8 cellular contexts compared by ENCODE assay signal in the genomic region with DNA sequence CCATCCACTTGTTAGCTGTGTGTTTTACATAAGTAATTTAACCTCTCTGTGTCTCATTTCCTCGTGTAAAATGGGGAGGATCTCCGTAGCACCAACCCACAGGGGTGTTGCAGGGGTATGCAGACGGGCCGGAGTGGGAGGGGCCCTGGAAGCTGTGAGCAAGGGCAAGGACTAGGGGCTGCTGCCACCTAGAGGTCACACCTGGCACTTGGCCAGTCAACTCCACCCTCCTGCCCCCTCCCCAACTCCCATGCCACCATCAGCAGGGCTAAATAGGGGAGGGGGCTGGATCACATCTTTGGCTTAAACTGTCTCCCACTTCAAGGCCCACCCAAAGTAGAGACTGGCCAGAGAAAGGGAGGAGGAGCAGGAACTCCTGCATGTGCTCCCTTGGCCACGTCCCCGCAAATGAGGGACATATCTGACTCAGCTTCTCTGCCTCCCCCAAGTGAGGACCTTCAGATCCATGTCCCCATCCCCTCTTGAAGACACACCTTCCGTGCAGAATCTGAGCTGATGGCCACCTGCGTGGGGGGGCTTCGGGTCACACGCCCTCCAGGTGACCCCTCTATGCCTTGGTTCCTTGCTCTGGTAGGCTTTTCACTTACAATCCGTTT. TPM values are rescaled to one million over a fixed set of nuclear protein-coding genes. Genes with fewer than 3 reads are reported as not detected.
DNase-seq lines count a peak whose midpoint lies in the region; ATAC-seq, FAIRE-seq and TF ChIP-seq lines count a peak whose summit lies in the region.

No MANE protein-coding gene starts in this region.

- H3K9ac ChIP-seq in GM12878 (ENCODE audit: control insufficient read depth, insufficient read depth, low read length) = no peak overlapping the region

- TF ChIP-seq RAD21 in GM12878 (IDR thresholded peaks at IDR 0.05; ENCODE audit: insufficient read depth, low read depth, low read length) = peak; percentile 73

- H3K4me3 ChIP-seq in GM12878 = no peak overlapping the region

- intact Hi-C loops in GM12878 (cut with micrococcal nuclease; ENCODE audit: unreplicated experiment) = loop anchor here (1.0 kb wide), 2 partner anchors 17 to 59 kb away; no protein-coding TSS in a partner anchor

- in situ Hi-C loops in GM12878 (cut with MboI) = no loop called here

- DNase-seq in AG20443 (ENCODE audit: low spot score) = peak; percentile 61
- DNase-seq in GM19238 (ENCODE audit: insufficient read length, low spot score) = peak; percentile 91
- peak; percentile 41 for DNase-seq in NCI-H1105 treated with DMSO at 0.1 percent for 48 hours (lab: John Stamatoyannopoulos, UW)
- DNase-seq in UCSD-AML1 (lab: John Stamatoyannopoulos, UW; ENCODE audit: unreplicated experiment) = peak; percentile 85
- no peak for DNase-seq in GM12878 (ENCODE audit: low read depth, low spot score)
- peak; percentile 89 for DNase-seq in islet precursor cell
- peak; percentile 59 to 79 for DNase-seq in stimulated activated CD4-positive, alpha-beta T cell treated with anti-CD3 and anti-CD28 coated beads, Interleukin-15, amount 100 ng/mL, for 48 hours (ENCODE audit: low read depth in 2 of 2)

- H4K20me1 ChIP-seq in GM12878 (ENCODE audit: control insufficient read depth, insufficient read depth) = no peaks in the 10 kb centered on the region

- peaks cover 9% of the 10 kb centered on the region for H3K4me1 ChIP-seq in GM12878 (ENCODE audit: control insufficient read depth, insufficient read depth, low read length)

- peak; percentile 90 to 95 (median 92) for TF ChIP-seq CTCF in GM12878 (IDR thresholded peaks at IDR 0.05 in 2 of 3, conservative IDR thresholded peaks at IDR 0.05 in 1 of 3; ENCODE audit: control insufficient read depth in 2 of 3, extremely low read depth in 1 of 3, insufficient read depth in 1 of 3, low read depth in 3 of 3, low read length in 3 of 3)

- FAIRE-seq in GM12878 (lab: Jason Lieb, UNC) = peak; percentile 66

- ATAC-seq in GM12878 (peak; percentile 94), esophagus mucosa (no peak)

- H3K4me2 ChIP-seq in GM12878 (ENCODE audit: control insufficient read depth, insufficient read depth) = no peak overlapping the region; the same call in 1 of the 2 replicates

- no peak for TF ChIP-seq POLR2A in GM12878 (IDR thresholded peaks at IDR 0.05; ENCODE audit: low read depth, low read length)

- POLR2A ChIA-PET in GM12878 (lab: Charles Lee) = interaction anchor here (1.2 kb wide), 1 partner anchor 18 kb away, joined by 4 read pairs; no protein-coding TSS in a partner anchor

- RAD21 ChIA-PET in GM12878 (lab: Charles Lee; ENCODE audit: unreplicated experiment) = interaction anchor here (0.8 to 4.7 kb wide), 19 partner anchors 9 to 182 kb away, joined by 3 to 93 read pairs (median 4); a partner anchor contains a TSS

- H3K27ac ChIP-seq in GM12878 (ENCODE audit: control insufficient read depth, insufficient read depth) = no peak overlapping the region

- no peak overlapping the region for H2AFZ ChIP-seq in GM12878 (ENCODE audit: control insufficient read depth, low read depth, low read length)

- no peaks in the 10 kb centered on the region for H3K9me3 ChIP-seq in GM12878 (replicated peaks; ENCODE audit: control insufficient read depth, insufficient read depth, low read length)

- H3K79me2 ChIP-seq in GM12878 (ENCODE audit: control insufficient read depth, insufficient read depth, low read length) = no peaks in the 10 kb centered on the region

- no peak for TF ChIP-seq EP300 in GM12878 (IDR thresholded peaks at IDR 0.05; ENCODE audit: borderline replicate concordance in 1 of 2, control insufficient read depth in 1 of 2, low read depth in 2 of 2, low read length in 2 of 2)

- CTCF ChIA-PET in GM12878 (lab: Yijun Ruan, JAX) = interaction anchor here (0.5 to 13.7 kb wide), 43 partner anchors 10 to 550 kb away, joined by 3 to 336 read pairs (median 4); a partner anchor contains a TSS

- H3K36me3 ChIP-seq in GM12878 (ENCODE audit: control insufficient read depth in 2 of 2, insufficient read depth in 2 of 2, low read length in 1 of 2) = no peaks in the 10 kb centered on the region

- H3K27me3 ChIP-seq in GM12878 (replicated peaks in 1 of 2; ENCODE audit: control insufficient read depth in 2 of 2, insufficient read depth in 2 of 2, low read length in 1 of 2) = no peaks in the 10 kb centered on the region; a peak in 1 of 4 replicates

- no TSS peak for BruUV-seq in GM12878 (replicated peaks; lab: Mats Ljungman, UMichigan)

- SMC1A ChIA-PET in GM12878 (lab: Charles Lee; ENCODE audit: uncharacterized antibody, unreplicated experiment) = interaction anchor here (2.5 to 4.6 kb wide), 6 partner anchors 11 to 121 kb away, joined by 10 to 58 read pairs (median 21); a partner anchor contains a TSS

- WGBS in GM12878 (ENCODE audit: insufficient coverage, insufficient replicate concordance, low lambda C conversion rate, missing lambda C conversion rate) = 31% methylated on average over 11 of the region's 11 CpGs

RNA-seq across cellular contexts. Expression of a gene that starts 2.6 kb away (rescaled TPM):
- not detected in 2 replicates for total RNA-seq in GM12878 (2013; cell fraction: nucleolus; rRNA removed)
- total RNA-seq in GM12878 (2014; rRNA removed) (not detected in 2 replicates), GM12878 (2014; rRNA removed; fragmentation: Illumina TruSeq; extraction: Trizol) (0.04 and 0.05 TPM in 2 replicates), GM12878 (2021) (0.08 and 0.19 TPM in 2 replicates), esophagus mucosa (21.3 TPM)
- polyA plus RNA-seq in GM12878 (2011; ENCODE audit: low read depth) = not detected
- polyA plus RNA-seq in GM12878 (2011; rRNA removed) (not detected in 2 replicates), GM12878 (2014; fragmentation: Illumina TruSeq; extraction: Trizol) (0.01 and 0.11 TPM in 2 replicates), GM12878 (2014; fragmentation: Nextera tagmentation; extraction: Ambion mirVana) (under 1 TPM in 1 of 2 experiments, not detected in 1; 0.02 TPM), GM12878 (2014; rRNA removed) (0.05 TPM in 1 of 2 replicates, not detected in the other), GM12878 (2016; fragmentation: Nextera tagmentation; extraction: Ambion mirVana) (not detected)
- not detected in 2 replicates for polyA plus RNA-seq in GM12878 (2011; cell fraction: cytosol; rRNA removed)
- 0.01 TPM in 1 of 2 replicates, not detected in the other for polyA plus RNA-seq in GM12878 (2011; cell fraction: nucleus; rRNA removed)
- polyA plus RNA-seq in GM12878 (2012) = 0.06 and 0.07 TPM in 2 replicates
- polyA minus RNA-seq in GM12878 (2011; rRNA and poly(A)+ RNA removed) = not detected in 2 replicates
- not detected in 2 replicates for polyA minus RNA-seq in GM12878 (2011; cell fraction: cytosol; rRNA and poly(A)+ RNA removed)
- not detected in 2 replicates for polyA minus RNA-seq in GM12878 (2011; cell fraction: nucleus; rRNA and poly(A)+ RNA removed)

RNA-seq across cellular contexts. Expression of a gene that starts 12.7 kb away (rescaled TPM):
- total RNA-seq in GM12878 (2013; cell fraction: nucleolus; rRNA removed) = not detected in 2 replicates
- not detected in 2 replicates for total RNA-seq in GM12878 (2014; rRNA removed)
- not detected in 2 replicates for total RNA-seq in GM12878 (2014; rRNA removed; fragmentation: Illumina TruSeq; extraction: Trizol)
- not detected in 2 replicates for total RNA-seq in GM12878 (2021)
- polyA plus RNA-seq in GM12878 (2011; ENCODE audit: low read depth) = not detected
- not detected in 2 replicates for polyA plus RNA-seq in GM12878 (2011; rRNA removed)
- polyA plus RNA-seq in GM12878 (2011; cell fraction: cytosol; rRNA removed) = not detected in 2 replicates
- not detected in 2 replicates for polyA plus RNA-seq in GM12878 (2011; cell fraction: nucleus; rRNA removed)
- polyA plus RNA-seq in GM12878 (2012) = not detected in 2 replicates
- polyA plus RNA-seq in GM12878 (2014; fragmentation: Illumina TruSeq; extraction: Trizol) = not detected in 2 replicates
- not detected for polyA plus RNA-seq in GM12878 (2014; fragmentation: Nextera tagmentation; extraction: Ambion mirVana)
- polyA plus RNA-seq in GM12878 (2014; rRNA removed) = not detected in 2 replicates
- polyA plus RNA-seq in GM12878 (2016; fragmentation: Nextera tagmentation; extraction: Ambion mirVana) = not detected
- not detected in 2 replicates for polyA minus RNA-seq in GM12878 (2011; rRNA and poly(A)+ RNA removed)
- not detected in 2 replicates for polyA minus RNA-seq in GM12878 (2011; cell fraction: cytosol; rRNA and poly(A)+ RNA removed)
- not detected in 2 replicates for polyA minus RNA-seq in GM12878 (2011; cell fraction: nucleus; rRNA and poly(A)+ RNA removed)
- total RNA-seq in esophagus mucosa = not detected

RNA-seq across cellular contexts. Expression of a gene that starts 14.7 kb away (rescaled TPM):
- total RNA-seq in GM12878 (2013; cell fraction: nucleolus; rRNA removed) = 2.6 and 3.5 TPM in 2 replicates
- total RNA-seq in GM12878 (2014; rRNA removed) (3.8 and 5.0 TPM in 2 replicates), GM12878 (2014; rRNA removed; fragmentation: Illumina TruSeq; extraction: Trizol) (3.9 and 5.2 TPM in 2 replicates), GM12878 (2021) (5.2 and 8.1 TPM in 2 replicates), esophagus mucosa (7.1 TPM)
- polyA plus RNA-seq in GM12878 (2011; ENCODE audit: low read depth) = 2.1 TPM
- polyA plus RNA-seq in GM12878 (2011; rRNA removed) (4.0 and 4.2 TPM in 2 replicates), GM12878 (2014; fragmentation: Illumina TruSeq; extraction: Trizol) (3.9 and 5.9 TPM in 2 replicates), GM12878 (2014; fragmentation: Nextera tagmentation; extraction: Ambion mirVana) (1 to 10 TPM; 2.0 to 2.4 TPM), GM12878 (2014; rRNA removed) (3.0 and 4.2 TPM in 2 replicates), GM12878 (2016; fragmentation: Nextera tagmentation; extraction: Ambion mirVana) (1 to 10 TPM in 1 of 2 experiments, under 1 TPM in 1; 0.75 to 1.2 TPM)
- 1.9 and 2.6 TPM in 2 replicates for polyA plus RNA-seq in GM12878 (2011; cell fraction: cytosol; rRNA removed)
- 2.5 and 3.4 TPM in 2 replicates for polyA plus RNA-seq in GM12878 (2011; cell fraction: nucleus; rRNA removed)
- 3.1 and 3.9 TPM in 2 replicates for polyA plus RNA-seq in GM12878 (2012)
- polyA minus RNA-seq in GM12878 (2011; rRNA and poly(A)+ RNA removed) = 1.3 and 1.9 TPM in 2 replicates
- polyA minus RNA-seq in GM12878 (2011; cell fraction: cytosol; rRNA and poly(A)+ RNA removed) = 0.62 and 0.80 TPM in 2 replicates
- 1.2 and 1.5 TPM in 2 replicates for polyA minus RNA-seq in GM12878 (2011; cell fraction: nucleus; rRNA and poly(A)+ RNA removed)

RNA-seq across cellular contexts. Expression of a gene that starts 19.9 kb away (rescaled TPM):
- total RNA-seq in GM12878 (2013; cell fraction: nucleolus; rRNA removed) = not detected in 2 replicates
- total RNA-seq in GM12878 (2014; rRNA removed) (not detected in 2 replicates), GM12878 (2014; rRNA removed; fragmentation: Illumina TruSeq; extraction: Trizol) (not detected in 2 replicates), GM12878 (2021) (not detected in 2 replicates), esophagus mucosa (0.28 TPM)
- 0.01 TPM for polyA plus RNA-seq in GM12878 (2011; ENCODE audit: low read depth)
- polyA plus RNA-seq in GM12878 (2011; rRNA removed) (not detected in 2 replicates), GM12878 (2014; fragmentation: Illumina TruSeq; extraction: Trizol) (0.03 TPM in 1 of 2 replicates, not detected in the other), GM12878 (2014; fragmentation: Nextera tagmentation; extraction: Ambion mirVana) (under 1 TPM; under 0.01 to 0.20 TPM), GM12878 (2014; rRNA removed) (0.01 TPM in 1 of 2 replicates, not detected in the other), GM12878 (2016; fragmentation: Nextera tagmentation; extraction: Ambion mirVana) (under 1 TPM in 1 of 2 experiments, not detected in 1; 0.12 TPM)
- polyA plus RNA-seq in GM12878 (2011; cell fraction: cytosol; rRNA removed) = not detected in 2 replicates
- polyA plus RNA-seq in GM12878 (2011; cell fraction: nucleus; rRNA removed) = 0.01 TPM in 1 of 2 replicates, not detected in the other
- polyA plus RNA-seq in GM12878 (2012) = 0.01 and 0.25 TPM in 2 replicates
- under 0.01 TPM in 1 of 2 replicates, not detected in the other for polyA minus RNA-seq in GM12878 (2011; rRNA and poly(A)+ RNA removed)
- polyA minus RNA-seq in GM12878 (2011; cell fraction: cytosol; rRNA and poly(A)+ RNA removed) = not detected in 2 replicates
- polyA minus RNA-seq in GM12878 (2011; cell fraction: nucleus; rRNA and poly(A)+ RNA removed) = not detected in 2 replicates

RNA-seq across cellular contexts. Expression of a gene that starts 30.4 kb away (rescaled TPM):
- total RNA-seq in GM12878 (2013; cell fraction: nucleolus; rRNA removed) = 14.1 and 15.6 TPM in 2 replicates
- total RNA-seq in GM12878 (2014; rRNA removed) (18.5 and 25.2 TPM in 2 replicates), GM12878 (2014; rRNA removed; fragmentation: Illumina TruSeq; extraction: Trizol) (13.2 and 13.9 TPM in 2 replicates), GM12878 (2021) (33.8 and 39.4 TPM in 2 replicates), esophagus mucosa (4.2 TPM)
- 8.1 TPM for polyA plus RNA-seq in GM12878 (2011; ENCODE audit: low read depth)
- polyA plus RNA-seq in GM12878 (2011; rRNA removed) (0.88 and 1.2 TPM in 2 replicates), GM12878 (2014; fragmentation: Illumina TruSeq; extraction: Trizol) (17.4 and 24.7 TPM in 2 replicates), GM12878 (2014; fragmentation: Nextera tagmentation; extraction: Ambion mirVana) (1 to 10 TPM; 1.3 to 2.4 TPM), GM12878 (2014; rRNA removed) (32.6 and 34.4 TPM in 2 replicates), GM12878 (2016; fragmentation: Nextera tagmentation; extraction: Ambion mirVana) (1 to 10 TPM; 6.9 to 7.4 TPM)
- polyA plus RNA-seq in GM12878 (2011; cell fraction: cytosol; rRNA removed) = 1.5 and 2.6 TPM in 2 replicates
- polyA plus RNA-seq in GM12878 (2011; cell fraction: nucleus; rRNA removed) = 10.9 and 16.6 TPM in 2 replicates
- polyA plus RNA-seq in GM12878 (2012) = 17.2 and 21.1 TPM in 2 replicates
- 0.95 and 2.7 TPM in 2 replicates for polyA minus RNA-seq in GM12878 (2011; rRNA and poly(A)+ RNA removed)
- polyA minus RNA-seq in GM12878 (2011; cell fraction: cytosol; rRNA and poly(A)+ RNA removed) = 0.67 and 3.2 TPM in 2 replicates
- polyA minus RNA-seq in GM12878 (2011; cell fraction: nucleus; rRNA and poly(A)+ RNA removed) = 2.4 and 3.3 TPM in 2 replicates

Comparison
In these comparisons a context has a peak if more than half of its experiments do, and no peak if none do; other contexts are left out.
1. RNA of a gene that starts 2.6 kb away (total RNA-seq): 21.3 TPM in esophagus mucosa (single experiment); 0.04 to 0.19 TPM in GM12878; every median in the first group is over 10 times any median in the second.